ENCODE assay signal across 13 cellular contexts in genomic region chr20:25408890-25409289, GRCh38. TPM values are rescaled to one million over a fixed set of nuclear protein-coding genes. Genes with fewer than 3 reads are reported as not detected.
DNase-seq lines count a peak whose midpoint lies in the region; ATAC-seq, FAIRE-seq and TF ChIP-seq lines count a peak whose summit lies in the region.
"Had no signal": no experiment of that assay in that cellular context is flagged by ENCODE, and none has a peak within 500 bp of the region (broad histone marks: within the 10 kb centered on the region; RNA-seq: fewer than 3 reads in every experiment).

No MANE protein-coding gene starts in this region.

- intact Hi-C loops in natural killer cell (cut with micrococcal nuclease) (no loop called here), endothelial cell of umbilical vein (cut with micrococcal nuclease) (no loop called here)

- H3K27me3 ChIP-seq in endothelial cell of umbilical vein (ENCODE audit: control insufficient read depth in 2 of 2, insufficient read depth in 2 of 2, low read length in 2 of 2) = no peaks in the 10 kb centered on the region

- no peaks in the 10 kb centered on the region for H3K9me1 ChIP-seq in endothelial cell of umbilical vein (replicated peaks; ENCODE audit: control insufficient read depth, extremely low read depth, insufficient read depth, low read length)

- H3K4me2 ChIP-seq in endothelial cell of umbilical vein (ENCODE audit: insufficient read depth, low read length) = peak overlapping the region; percentile 87

- no peaks in the 10 kb centered on the region for H3K9me3 ChIP-seq in endothelial cell of umbilical vein (replicated peaks; ENCODE audit: control insufficient read depth, insufficient read depth, low read length)

- peak overlapping the region; percentile 93 for H3K9ac ChIP-seq in endothelial cell of umbilical vein (replicated peaks; ENCODE audit: extremely low read depth, insufficient read depth, low read length)

- peaks cover 4% of the 10 kb centered on the region for H3K36me3 Mint-ChIP-seq in natural killer cell treated with Interleukin-12 subunit alpha and Interleukin-12 subunit beta and Interleukin-15 and Interleukin-18, amount 100 ng/mL, for 72 hours
- H3K36me3 Mint-ChIP-seq in natural killer cell = no peaks in the 10 kb centered on the region

- CTCF ChIA-PET in endothelial cell of umbilical vein (lab: Charles Lee) = interaction anchor here (1.3 to 2.0 kb wide), 3 partner anchors 10 to 161 kb away, joined by 4 to 5 read pairs (median 4); partner anchors contain the start of gene PYGB

- POLR2A ChIA-PET in endothelial cell of umbilical vein (lab: Charles Lee) = no interaction called here

- peak overlapping the region; percentile 90 for H3K4me3 Mint-ChIP-seq in natural killer cell treated with Interleukin-12 subunit alpha and Interleukin-12 subunit beta and Interleukin-15 and Interleukin-18, amount 100 ng/mL, for 72 hours
- no peak overlapping the region for H3K4me3 Mint-ChIP-seq in natural killer cell

- BruUV-seq in endothelial cell of umbilical vein (replicated peaks; lab: Mats Ljungman, UMichigan) = no TSS peak

- no peak overlapping the region for H2AFZ ChIP-seq in endothelial cell of umbilical vein (ENCODE audit: low read depth, low read length)

- H3K4me1 Mint-ChIP-seq in natural killer cell treated with Interleukin-12 subunit alpha and Interleukin-12 subunit beta and Interleukin-15 and Interleukin-18, amount 100 ng/mL, for 72 hours (ENCODE audit: low read depth in 2 of 2) = peaks cover 15 to 19% of the 10 kb centered on the region in 2 donors
- H3K4me1 Mint-ChIP-seq in natural killer cell = peaks cover 12 to 21% of the 10 kb centered on the region in 2 donors

- no peak for TF ChIP-seq POLR2A in endothelial cell of umbilical vein (IDR thresholded peaks at IDR 0.05; ENCODE audit: low read depth, low read length)
- no peak for TF ChIP-seq POLR2A in H54 (IDR thresholded peaks at IDR 0.05; ENCODE audit: low read depth, low read length)

- no peak for FAIRE-seq in endothelial cell of umbilical vein (lab: Jason Lieb, UNC)
- no peak for FAIRE-seq in H54 (lab: Jason Lieb, UNC)
- FAIRE-seq: frontal cortex, GM18507, TTC549 had no signal

- H3K27me3 Mint-ChIP-seq in natural killer cell treated with Interleukin-12 subunit alpha and Interleukin-12 subunit beta and Interleukin-15 and Interleukin-18, amount 100 ng/mL, for 72 hours = no peaks in the 10 kb centered on the region
- H3K27me3 Mint-ChIP-seq in natural killer cell (ENCODE audit: low read depth in 2 of 2) = no peaks in the 10 kb centered on the region

- peak overlapping the region in 1 of 2 donors; percentile 78 for H3K27ac Mint-ChIP-seq in natural killer cell treated with Interleukin-12 subunit alpha and Interleukin-12 subunit beta and Interleukin-15 and Interleukin-18, amount 100 ng/mL, for 72 hours
- H3K27ac Mint-ChIP-seq in natural killer cell = peak overlapping the region in 1 of 2 donors; percentile 1
- H3K27ac Mint-ChIP-seq: CD8-positive, alpha-beta T cell had no signal

- DNase-seq in natural killer cell treated with Interleukin-12 subunit alpha and Interleukin-12 subunit beta and Interleukin-15 and Interleukin-18, amount 100 ng/mL, for 72 hours (ENCODE audit: low spot score) = no peak
- no peak for DNase-seq in natural killer cell
- DNase-seq in RKO (ENCODE audit: low spot score) = peak; percentile 84
- DNase-seq in endothelial cell of umbilical vein (ENCODE audit: low read depth, low spot score) = no peak
- no peak for DNase-seq in anterior cingulate cortex (lab: John Stamatoyannopoulos, UW)
- no peak for DNase-seq in H54 (ENCODE audit: insufficient read length, low spot score)
- no peak for DNase-seq in NCI-H1417 (lab: John Stamatoyannopoulos, UW)
- DNase-seq: CD8-positive, alpha-beta T cell; NCI-H524 had no signal

- H3K4me1 ChIP-seq in endothelial cell of umbilical vein (ENCODE audit: control insufficient read depth, extremely low read depth, insufficient read depth, low read length) = peaks cover 9% of the 10 kb centered on the region

- dilution Hi-C loops in endothelial cell of umbilical vein (cut with MboI; ENCODE audit: extremely low pct_ligation_motif_present, low sequenced_read_pairs) = no loop called here

- peak overlapping the region in 1 of 3 experiments; percentile 96 for H3K4me3 ChIP-seq in endothelial cell of umbilical vein (replicated peaks in 1 of 3; ENCODE audit: insufficient read depth in 1 of 3, low read depth in 1 of 3, low read length in 3 of 3)

- H3K79me2 ChIP-seq in endothelial cell of umbilical vein (ENCODE audit: control insufficient read depth, insufficient read depth, low read length) = peaks cover 39% of the 10 kb centered on the region

- no peak for ATAC-seq in natural killer cell treated with Interleukin-12 subunit alpha and Interleukin-12 subunit beta and Interleukin-15 and Interleukin-18, amount 100 ng/mL, for 72 hours
- ATAC-seq in natural killer cell (no peak), GM19395 (IDR thresholded peaks at IDR 0.05; ENCODE audit: unreplicated experiment) (no peak)
- ATAC-seq: CD8-positive, alpha-beta T cell had no signal

- TF ChIP-seq CTCF in natural killer cell (IDR thresholded peaks at IDR 0.05) (no peak), endothelial cell of umbilical vein (IDR thresholded peaks at IDR 0.05; ENCODE audit: extremely low read depth in 1 of 2, insufficient read depth in 1 of 2, low read depth in 1 of 2, low read length in 2 of 2) (no peak)

- no peaks in the 10 kb centered on the region for H3K36me3 ChIP-seq in endothelial cell of umbilical vein (ENCODE audit: control insufficient read depth in 2 of 2, extremely low read depth in 1 of 2, insufficient read depth in 2 of 2, low read length in 2 of 2)

- H4K20me1 ChIP-seq in endothelial cell of umbilical vein (replicated peaks; ENCODE audit: control insufficient read depth, extremely low read depth, insufficient read depth, low read length) = no peaks in the 10 kb centered on the region

- no peak overlapping the region for H3K27ac ChIP-seq in endothelial cell of umbilical vein (ENCODE audit: insufficient read depth, low read depth, low read length)

- no peaks in the 10 kb centered on the region for H3K9me3 Mint-ChIP-seq in natural killer cell treated with Interleukin-12 subunit alpha and Interleukin-12 subunit beta and Interleukin-15 and Interleukin-18, amount 100 ng/mL, for 72 hours
- H3K9me3 Mint-ChIP-seq in natural killer cell = no peaks in the 10 kb centered on the region

TF ChIP-seq in endothelial cell of umbilical vein, 7 proteins besides CTCF, POLR2A, EP300 and RAD21:
- TF ChIP-seq EZH2 (IDR thresholded peaks at IDR 0.05; ENCODE audit: borderline replicate concordance, low read depth, low read length, severe bottlenecking) = no peak
- TF ChIP-seq MAX (IDR thresholded peaks at IDR 0.05; ENCODE audit: insufficient read depth, insufficient read length) = no peak
- TF ChIP-seq GATA2 (IDR thresholded peaks at IDR 0.05; ENCODE audit: insufficient read depth, insufficient read length, low read depth, low read length) = no peak
- TF ChIP-seq JUN (IDR thresholded peaks at IDR 0.05; ENCODE audit: borderline replicate concordance, insufficient read depth, insufficient read length, low read depth) = no peak
- no peak for TF ChIP-seq POLR2AphosphoS5 (IDR thresholded peaks at IDR 0.05; ENCODE audit: insufficient read depth, low read depth, low read length)
- no peak for TF ChIP-seq FOS (IDR thresholded peaks at IDR 0.05; ENCODE audit: borderline replicate concordance, insufficient read depth, low read length)
- TF ChIP-seq MYC (IDR thresholded peaks at IDR 0.05; ENCODE audit: low read depth, low read length) = no peak
TF ChIP-seq in endothelial cell of umbilical vein: peak in this region for 0.

RNA-seq across cellular contexts. Expression of gene GINS1, which starts 1.4 kb away (rescaled TPM):
- total RNA-seq in natural killer cell treated with Interleukin-12 subunit alpha and Interleukin-12 subunit beta and Interleukin-15 and Interleukin-18, amount 100 ng/mL, for 72 hours = 10 to 100 TPM; 17.6 to 36.7 TPM
- total RNA-seq in natural killer cell (1 to 10 TPM; 1.3 to 1.5 (median 1.4) TPM), endothelial cell of umbilical vein (19.4 and 26.3 TPM in 2 replicates)
- polyA plus RNA-seq in endothelial cell of umbilical vein = 6.4 and 8.2 TPM in 2 replicates
- polyA plus RNA-seq in endothelial cell of umbilical vein (2011; cell fraction: cytosol; rRNA removed) = 7.7 and 9.3 TPM in 2 replicates
- 6.5 and 10.0 TPM in 2 replicates for polyA plus RNA-seq in endothelial cell of umbilical vein (2011; cell fraction: nucleus; rRNA removed)
- 7.3 and 12.2 TPM in 2 replicates for polyA plus RNA-seq in endothelial cell of umbilical vein (2012)
- polyA minus RNA-seq in endothelial cell of umbilical vein = 6.9 and 9.3 TPM in 2 replicates
- 15.4 TPM for polyA minus RNA-seq in endothelial cell of umbilical vein (2011; cell fraction: cytosol; rRNA and poly(A)+ RNA removed)
- 3.4 and 7.7 TPM in 2 replicates for polyA minus RNA-seq in endothelial cell of umbilical vein (2011; cell fraction: nucleus; rRNA and poly(A)+ RNA removed)

RNA-seq across cellular contexts. Expression of gene ABHD12, which starts 18.3 kb away (rescaled TPM):
- total RNA-seq in natural killer cell treated with Interleukin-12 subunit alpha and Interleukin-12 subunit beta and Interleukin-15 and Interleukin-18, amount 100 ng/mL, for 72 hours = 10 to 100 TPM; 33.1 to 47.3 TPM
- total RNA-seq in natural killer cell = 10 to 100 TPM; 28.5 to 34.6 (median 34.5) TPM
- 36.0 and 39.6 TPM in 2 replicates for total RNA-seq in endothelial cell of umbilical vein
- polyA plus RNA-seq in endothelial cell of umbilical vein = 18.4 and 19.2 TPM in 2 replicates
- 16.2 and 18.2 TPM in 2 replicates for polyA plus RNA-seq in endothelial cell of umbilical vein (2011; cell fraction: cytosol; rRNA removed)
- 17.3 and 19.1 TPM in 2 replicates for polyA plus RNA-seq in endothelial cell of umbilical vein (2011; cell fraction: nucleus; rRNA removed)
- 39.0 and 46.9 TPM in 2 replicates for polyA plus RNA-seq in endothelial cell of umbilical vein (2012)
- 23.3 and 42.7 TPM in 2 replicates for polyA minus RNA-seq in endothelial cell of umbilical vein
- 11.3 TPM for polyA minus RNA-seq in endothelial cell of umbilical vein (2011; cell fraction: cytosol; rRNA and poly(A)+ RNA removed)
- polyA minus RNA-seq in endothelial cell of umbilical vein (2011; cell fraction: nucleus; rRNA and poly(A)+ RNA removed) = 13.6 and 13.9 TPM in 2 replicates
